ENCODE assay signal across 8 cellular contexts in genomic region chr1:202143768-202144509, GRCh38. TPM values are rescaled to one million over a fixed set of nuclear protein-coding genes. Genes with fewer than 3 reads are reported as not detected.
DNase-seq lines count a peak whose midpoint lies in the region; ATAC-seq and TF ChIP-seq lines count a peak whose summit lies in the region.

No MANE protein-coding gene starts in this region.

- CTCF ChIA-PET in PC-9 (lab: Charles Lee) (interaction anchor here (0.5 kb wide), 1 partner anchor 576 kb away, joined by 3 read pairs; no protein-coding TSS in a partner anchor), mammary epithelial cell (lab: Charles Lee; ENCODE audit: low non-redundant PET) (no interaction called here)

- H3K9me3 ChIP-seq in PC-9 (ENCODE audit: insufficient read depth, low read depth) (no peaks in the 10 kb centered on the region), mammary epithelial cell (replicated peaks; ENCODE audit: insufficient read depth, low read length) (no peaks in the 10 kb centered on the region)

- dilution Hi-C loops in mammary epithelial cell (cut with HindIII; ENCODE audit: low sequenced_read_pairs): no loop called here

- intact Hi-C loops in PC-9 (cut with micrococcal nuclease; ENCODE audit: unreplicated experiment): no loop called here
- intact Hi-C loops in mammary epithelial cell (cut with micrococcal nuclease): no loop called here

- H3K9me2 ChIP-seq in PC-9 (ENCODE audit: insufficient read depth): no peaks in the 10 kb centered on the region

- H3K27me3 ChIP-seq in PC-9 (ENCODE audit: insufficient read depth, low read depth) (no peaks in the 10 kb centered on the region), mammary epithelial cell (ENCODE audit: insufficient read depth, low read length) (no peaks in the 10 kb centered on the region)

- peak overlapping the region; percentile 94 to 97 for H3K27ac Mint-ChIP-seq in stimulated activated naive CD8-positive, alpha-beta T cell treated with anti-CD3 and anti-CD28 coated beads, Interleukin-15, amount 100 ng/mL, for 72 hours

- H4K20me1 ChIP-seq in PC-9 (ENCODE audit: insufficient read depth): peaks cover 32% of the 10 kb centered on the region
- no peaks in the 10 kb centered on the region for H4K20me1 ChIP-seq in mammary epithelial cell (ENCODE audit: insufficient read depth, low read length)

- BruUV-seq in PC-9 (replicated peaks; lab: Mats Ljungman, UMichigan): no TSS peak
- no TSS peak for BruUV-seq in mammary epithelial cell (replicated peaks; lab: Mats Ljungman, UMichigan)

- in situ Hi-C loops in mammary epithelial cell (cut with MboI; ENCODE audit: low sequenced_read_pairs in 2 of 2): no loop called here

- peak overlapping the region; percentile 94 for H2AFZ ChIP-seq in PC-9
- peak overlapping the region; percentile 93 for H2AFZ ChIP-seq in mammary epithelial cell (ENCODE audit: low read depth, low read length)

- peak overlapping the region; percentile 92 to 93 for H3K4me3 Mint-ChIP-seq in stimulated activated naive CD8-positive, alpha-beta T cell treated with anti-CD3 and anti-CD28 coated beads, Interleukin-15, amount 100 ng/mL, for 72 hours

- H3K79me2 ChIP-seq in PC-9 (ENCODE audit: low read depth): peaks cover 40% of the 10 kb centered on the region
- peaks cover 49% of the 10 kb centered on the region for H3K79me2 ChIP-seq in mammary epithelial cell (ENCODE audit: insufficient read depth, low read length)

- peak overlapping the region; percentile 73 for H3K27ac ChIP-seq in 22Rv1
- H3K27ac ChIP-seq in PC-9: no peak overlapping the region
- H3K27ac ChIP-seq in mammary epithelial cell (ENCODE audit: insufficient read depth, low read depth, low read length): peak overlapping the region; percentile 62

- POLR2A ChIA-PET in PC-9 (lab: Charles Lee; ENCODE audit: unreplicated experiment): interaction anchor here (0.6 kb wide), 2 partner anchors 139 to 173 kb away, joined by 5 to 8 read pairs; no protein-coding TSS in a partner anchor

- WGBS in mammary epithelial cell (ENCODE audit: low coverage, missing lambda C conversion rate): 0% methylated on average over 13 of the region's 76 CpGs

- peak overlapping the region; percentile 56 for H3K9ac ChIP-seq in mammary epithelial cell (ENCODE audit: insufficient read depth, low read length)

- TF ChIP-seq CTCF in 22Rv1 (IDR thresholded peaks at IDR 0.05): no peak
- TF ChIP-seq CTCF in GM12875 (IDR thresholded peaks at IDR 0.05; ENCODE audit: borderline replicate concordance, insufficient read depth, low read depth, low read length): no peak
- no peak for TF ChIP-seq CTCF in PC-9 (conservative IDR thresholded peaks at IDR 0.05)
- no peak for TF ChIP-seq CTCF in mammary epithelial cell (conservative IDR thresholded peaks at IDR 0.05 in 1 of 2, IDR thresholded peaks at IDR 0.05 in 1 of 2; ENCODE audit: extremely low read depth in 1 of 2, insufficient read depth in 1 of 2, low read depth in 1 of 2, low read length in 2 of 2)

- no peaks in the 10 kb centered on the region for H3K27me3 Mint-ChIP-seq in stimulated activated naive CD8-positive, alpha-beta T cell treated with anti-CD3 and anti-CD28 coated beads, Interleukin-15, amount 100 ng/mL, for 72 hours

- H3K9me3 Mint-ChIP-seq in stimulated activated naive CD8-positive, alpha-beta T cell treated with anti-CD3 and anti-CD28 coated beads, Interleukin-15, amount 100 ng/mL, for 72 hours: no peaks in the 10 kb centered on the region

- 0 out of 2 replicates have a peak, but pooled peaks cover 8% of the 10 kb centered on the region for H3K36me3 ChIP-seq in PC-9 (ENCODE audit: low read depth)
- no peaks in the 10 kb centered on the region for H3K36me3 ChIP-seq in mammary epithelial cell (ENCODE audit: insufficient read depth, low read length)

- H3K4me1 ChIP-seq in PC-9 (replicated peaks; ENCODE audit: insufficient read depth) (peaks cover 15% of the 10 kb centered on the region), mammary epithelial cell (ENCODE audit: insufficient read depth, low read length) (peaks cover 18% of the 10 kb centered on the region)

- H3K4me2 ChIP-seq in PC-9 (peak overlapping the region; percentile 95), mammary epithelial cell (ENCODE audit: insufficient read depth, low read depth, low read length) (peak overlapping the region; percentile 92)

- DNase-seq in PC-9: no peak
- DNase-seq in mammary epithelial cell: no peak
- peak; percentile 79 for DNase-seq in left kidney (ENCODE audit: low read depth, low spot score)
- DNase-seq in stimulated activated naive CD8-positive, alpha-beta T cell treated with anti-CD3 and anti-CD28 coated beads, Interleukin-15, amount 100 ng/mL, for 72 hours: peak; percentile 34 to 42
- DNase-seq in GM19240 (ENCODE audit: insufficient read length, low spot score): no peak

- peaks cover 20% of the 10 kb centered on the region; the same call in 1 of the 2 replicates for H3F3A ChIP-seq in PC-9 (ENCODE audit: insufficient read depth, low read depth)

- peak; percentile 40 for ATAC-seq in HG02840 (IDR thresholded peaks at IDR 0.05; ENCODE audit: low FRiP score, unreplicated experiment)
- ATAC-seq in stimulated activated naive CD8-positive, alpha-beta T cell treated with anti-CD3 and anti-CD28 coated beads, Interleukin-15, amount 100 ng/mL, for 72 hours: peak; percentile 61

- H3K4me3 ChIP-seq in GM12875 (ENCODE audit: low read depth, low read length) (peak overlapping the region; percentile 84), PC-9 (peak overlapping the region; percentile 95), mammary epithelial cell (replicated peaks in 1 of 3; ENCODE audit: insufficient read depth in 1 of 3, low read depth in 2 of 3, low read length in 3 of 3) (peak overlapping the region; percentile 76 to 94 (median 91))

- peaks cover 57% of the 10 kb centered on the region for H3K4me1 Mint-ChIP-seq in stimulated activated naive CD8-positive, alpha-beta T cell treated with anti-CD3 and anti-CD28 coated beads, Interleukin-15, amount 100 ng/mL, for 72 hours

RNA-seq across cellular contexts. Expression of gene ARL8A, which starts 0.6 kb away (rescaled TPM):
- total RNA-seq in PC-9 (2021) (40.0 and 42.6 TPM in 2 replicates), mammary epithelial cell (10 to 100 TPM; 36.7 to 56.2 TPM)
- polyA plus RNA-seq in mammary epithelial cell: 33.9 TPM
- polyA minus RNA-seq in mammary epithelial cell: 21.9 TPM

RNA-seq across cellular contexts. Expression of gene PTPN7, which starts 16.5 kb away (rescaled TPM):
- total RNA-seq in PC-9 (2021) (not detected in 2 replicates), mammary epithelial cell (not detected)
- 0.03 TPM for polyA plus RNA-seq in mammary epithelial cell
- not detected for polyA minus RNA-seq in mammary epithelial cell

RNA-seq across cellular contexts. Expression of gene GPR37L1, which starts 21.2 kb away (rescaled TPM):
- total RNA-seq in PC-9 (2021) (0.30 and 0.33 TPM in 2 replicates), mammary epithelial cell (not detected)
- polyA plus RNA-seq in mammary epithelial cell: 0.02 TPM
- polyA minus RNA-seq in mammary epithelial cell: not detected

RNA-seq across cellular contexts. Expression of gene LGR6, which starts 49.7 kb away (rescaled TPM):
- total RNA-seq in PC-9 (2021) (5.6 and 7.9 TPM in 2 replicates), mammary epithelial cell (under 1 TPM; 0.45 to 0.50 TPM)
- 0.15 TPM for polyA plus RNA-seq in mammary epithelial cell
- polyA minus RNA-seq in mammary epithelial cell: not detected

Comparison
In these comparisons a context has a peak if more than half of its experiments do, and no peak if none do; other contexts are left out.
1. DNase-seq: peak in left kidney (single experiment) and stimulated activated naive CD8-positive, alpha-beta T cell treated with anti-CD3 and anti-CD28 coated beads, Interleukin-15, amount 100 ng/mL, for 72 hours (2 of 2); none in PC-9 (0 of 2), mammary epithelial cell (single experiment) and GM19240 (single experiment).
2. Peak in every context shown above with its lines, with median percentiles within 50 percentile points of each other: H3K4me3 ChIP-seq.